Comparison of ENCODE assay signal across 4 cellular contexts in genomic region chr5:140497897-140498296, GRCh38.
A peak's percentile ranks its signal among the peaks of the same experiment; 100 is the strongest.
TF ChIP-seq lines count a peak whose summit lies in the region.

No MANE protein-coding gene starts in this region.

TF ChIP-seq in A549, 52 proteins besides CTCF, POLR2A, EP300 and RAD21:
- TF ChIP-seq RFX5 (IDR thresholded peaks at IDR 0.05), result no peak
- TF ChIP-seq CEBPB (IDR thresholded peaks at IDR 0.05), result 0 out of 4 replicates have a peak, but pooled peaks of 1 of the 2 experiments have one; percentile 21
- TF ChIP-seq TFCP2L1 (CRISPR knock-in tag; IDR thresholded peaks at IDR 0.05), result no peak

TF ChIP-seq in K562, 482 proteins besides CTCF, POLR2A, EP300 and RAD21:
- TF ChIP-seq CEBPG (CRISPR knock-in tag; IDR thresholded peaks at IDR 0.05) (no peak), CEBPG (tag; conservative IDR thresholded peaks at IDR 0.05 in 1 of 2, IDR thresholded peaks at IDR 0.05 in 1 of 2) (peak in 1 of 2 experiments; percentile 21; a peak in 2 of 4 replicates), ARID4B (CRISPR knock-in tag; IDR thresholded peaks at IDR 0.05) (no peak)

TF ChIP-seq in liver, 16 proteins besides CTCF, POLR2A, EP300 and RAD21:
- TF ChIP-seq RXRA (IDR thresholded peaks at IDR 0.05) (peak; percentile 70 to 84), YY1 (IDR thresholded peaks at IDR 0.05) (peak; percentile 97), MAX (IDR thresholded peaks at IDR 0.05) (peak; percentile 75), HNF4A (conservative IDR thresholded peaks at IDR 0.05) (peak; percentile 60 to 79), FOXA2 (IDR thresholded peaks at IDR 0.05) (peak; percentile 97), FOXA1 (IDR thresholded peaks at IDR 0.05) (peak; percentile 93), HNF4G (IDR thresholded peaks at IDR 0.05) (peak; percentile 34), EGR1 (IDR thresholded peaks at IDR 0.05; ENCODE audit: low read depth in 2 of 2) (peak in 1 of 2 donors; percentile 60), GABPA (IDR thresholded peaks at IDR 0.05 in 1 of 2, conservative IDR thresholded peaks at IDR 0.05 in 1 of 2) (peak in 1 of 2 donors; percentile 65), TAF1 (conservative IDR thresholded peaks at IDR 0.05) (no peak), SP1 (IDR thresholded peaks at IDR 0.05) (peak; percentile 71), NR2F2 (IDR thresholded peaks at IDR 0.05) (no peak), JUND (IDR thresholded peaks at IDR 0.05) (peak; percentile 52 to 70)
- TF ChIP-seq, protein P1, sequence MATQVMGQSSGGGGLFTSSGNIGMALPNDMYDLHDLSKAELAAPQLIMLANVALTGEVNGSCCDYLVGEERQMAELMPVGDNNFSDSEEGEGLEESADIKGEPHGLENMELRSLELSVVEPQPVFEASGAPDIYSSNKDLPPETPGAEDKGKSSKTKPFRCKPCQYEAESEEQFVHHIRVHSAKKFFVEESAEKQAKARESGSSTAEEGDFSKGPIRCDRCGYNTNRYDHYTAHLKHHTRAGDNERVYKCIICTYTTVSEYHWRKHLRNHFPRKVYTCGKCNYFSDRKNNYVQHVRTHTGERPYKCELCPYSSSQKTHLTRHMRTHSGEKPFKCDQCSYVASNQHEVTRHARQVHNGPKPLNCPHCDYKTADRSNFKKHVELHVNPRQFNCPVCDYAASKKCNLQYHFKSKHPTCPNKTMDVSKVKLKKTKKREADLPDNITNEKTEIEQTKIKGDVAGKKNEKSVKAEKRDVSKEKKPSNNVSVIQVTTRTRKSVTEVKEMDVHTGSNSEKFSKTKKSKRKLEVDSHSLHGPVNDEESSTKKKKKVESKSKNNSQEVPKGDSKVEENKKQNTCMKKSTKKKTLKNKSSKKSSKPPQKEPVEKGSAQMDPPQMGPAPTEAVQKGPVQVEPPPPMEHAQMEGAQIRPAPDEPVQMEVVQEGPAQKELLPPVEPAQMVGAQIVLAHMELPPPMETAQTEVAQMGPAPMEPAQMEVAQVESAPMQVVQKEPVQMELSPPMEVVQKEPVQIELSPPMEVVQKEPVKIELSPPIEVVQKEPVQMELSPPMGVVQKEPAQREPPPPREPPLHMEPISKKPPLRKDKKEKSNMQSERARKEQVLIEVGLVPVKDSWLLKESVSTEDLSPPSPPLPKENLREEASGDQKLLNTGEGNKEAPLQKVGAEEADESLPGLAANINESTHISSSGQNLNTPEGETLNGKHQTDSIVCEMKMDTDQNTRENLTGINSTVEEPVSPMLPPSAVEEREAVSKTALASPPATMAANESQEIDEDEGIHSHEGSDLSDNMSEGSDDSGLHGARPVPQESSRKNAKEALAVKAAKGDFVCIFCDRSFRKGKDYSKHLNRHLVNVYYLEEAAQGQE (IDR thresholded peaks at IDR 0.05), result peak; percentile 79
- TF ChIP-seq, protein P2, sequence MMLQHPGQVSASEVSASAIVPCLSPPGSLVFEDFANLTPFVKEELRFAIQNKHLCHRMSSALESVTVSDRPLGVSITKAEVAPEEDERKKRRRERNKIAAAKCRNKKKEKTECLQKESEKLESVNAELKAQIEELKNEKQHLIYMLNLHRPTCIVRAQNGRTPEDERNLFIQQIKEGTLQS (IDR thresholded peaks at IDR 0.05), result peak; percentile 42
- TF ChIP-seq, protein P3, sequence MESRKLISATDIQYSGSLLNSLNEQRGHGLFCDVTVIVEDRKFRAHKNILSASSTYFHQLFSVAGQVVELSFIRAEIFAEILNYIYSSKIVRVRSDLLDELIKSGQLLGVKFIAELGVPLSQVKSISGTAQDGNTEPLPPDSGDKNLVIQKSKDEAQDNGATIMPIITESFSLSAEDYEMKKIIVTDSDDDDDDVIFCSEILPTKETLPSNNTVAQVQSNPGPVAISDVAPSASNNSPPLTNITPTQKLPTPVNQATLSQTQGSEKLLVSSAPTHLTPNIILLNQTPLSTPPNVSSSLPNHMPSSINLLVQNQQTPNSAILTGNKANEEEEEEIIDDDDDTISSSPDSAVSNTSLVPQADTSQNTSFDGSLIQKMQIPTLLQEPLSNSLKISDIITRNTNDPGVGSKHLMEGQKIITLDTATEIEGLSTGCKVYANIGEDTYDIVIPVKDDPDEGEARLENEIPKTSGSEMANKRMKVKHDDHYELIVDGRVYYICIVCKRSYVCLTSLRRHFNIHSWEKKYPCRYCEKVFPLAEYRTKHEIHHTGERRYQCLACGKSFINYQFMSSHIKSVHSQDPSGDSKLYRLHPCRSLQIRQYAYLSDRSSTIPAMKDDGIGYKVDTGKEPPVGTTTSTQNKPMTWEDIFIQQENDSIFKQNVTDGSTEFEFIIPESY (IDR thresholded peaks at IDR 0.05), result peak; percentile 66

TF ChIP-seq in WTC11, 78 proteins besides CTCF, POLR2A, EP300 and RAD21:
- TF ChIP-seq ARID4B (CRISPR knock-in tag; IDR thresholded peaks at IDR 0.05; ENCODE audit: borderline replicate concordance) (no peak), ZNF532 (CRISPR knock-in tag; IDR thresholded peaks at IDR 0.05; ENCODE audit: borderline replicate concordance) (no peak), E2F5 (CRISPR knock-in tag; IDR thresholded peaks at IDR 0.05) (no peak), ZNF396 (CRISPR knock-in tag; IDR thresholded peaks at IDR 0.05; ENCODE audit: borderline replicate concordance) (no peak), ZNF281 (CRISPR knock-in tag; IDR thresholded peaks at IDR 0.05) (no peak), SP1 (CRISPR knock-in tag; conservative IDR thresholded peaks at IDR 0.05) (no peak), E2F4 (CRISPR knock-in tag; IDR thresholded peaks at IDR 0.05; ENCODE audit: borderline replicate concordance, low read depth) (no peak), FOXP1 (CRISPR knock-in tag; IDR thresholded peaks at IDR 0.05; ENCODE audit: borderline replicate concordance) (no peak), JUN (CRISPR knock-in tag; IDR thresholded peaks at IDR 0.05) (no peak), HMGA2 (CRISPR knock-in tag; IDR thresholded peaks at IDR 0.05) (no peak), ATF1 (CRISPR knock-in tag; IDR thresholded peaks at IDR 0.05) (no peak), PRRX2 (CRISPR knock-in tag; IDR thresholded peaks at IDR 0.05) (no peak), KAT7 (CRISPR knock-in tag; IDR thresholded peaks at IDR 0.05; ENCODE audit: borderline replicate concordance) (no peak), JAZF1 (CRISPR knock-in tag; IDR thresholded peaks at IDR 0.05) (no peak), GRHL2 (CRISPR knock-in tag; IDR thresholded peaks at IDR 0.05; ENCODE audit: insufficient replicate concordance, severe bottlenecking) (no peak), MXD4 (CRISPR knock-in tag; IDR thresholded peaks at IDR 0.05; ENCODE audit: borderline replicate concordance) (no peak), MAX (CRISPR knock-in tag; IDR thresholded peaks at IDR 0.05) (no peak)
- TF ChIP-seq, protein P2 (CRISPR knock-in tag; conservative IDR thresholded peaks at IDR 0.05), result no peak
- TF ChIP-seq, protein P4, sequence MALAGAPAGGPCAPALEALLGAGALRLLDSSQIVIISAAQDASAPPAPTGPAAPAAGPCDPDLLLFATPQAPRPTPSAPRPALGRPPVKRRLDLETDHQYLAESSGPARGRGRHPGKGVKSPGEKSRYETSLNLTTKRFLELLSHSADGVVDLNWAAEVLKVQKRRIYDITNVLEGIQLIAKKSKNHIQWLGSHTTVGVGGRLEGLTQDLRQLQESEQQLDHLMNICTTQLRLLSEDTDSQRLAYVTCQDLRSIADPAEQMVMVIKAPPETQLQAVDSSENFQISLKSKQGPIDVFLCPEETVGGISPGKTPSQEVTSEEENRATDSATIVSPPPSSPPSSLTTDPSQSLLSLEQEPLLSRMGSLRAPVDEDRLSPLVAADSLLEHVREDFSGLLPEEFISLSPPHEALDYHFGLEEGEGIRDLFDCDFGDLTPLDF (CRISPR knock-in tag; IDR thresholded peaks at IDR 0.05), result no peak
